Comparison of ENCODE assay signal across 1 cellular context in the genomic region with DNA sequence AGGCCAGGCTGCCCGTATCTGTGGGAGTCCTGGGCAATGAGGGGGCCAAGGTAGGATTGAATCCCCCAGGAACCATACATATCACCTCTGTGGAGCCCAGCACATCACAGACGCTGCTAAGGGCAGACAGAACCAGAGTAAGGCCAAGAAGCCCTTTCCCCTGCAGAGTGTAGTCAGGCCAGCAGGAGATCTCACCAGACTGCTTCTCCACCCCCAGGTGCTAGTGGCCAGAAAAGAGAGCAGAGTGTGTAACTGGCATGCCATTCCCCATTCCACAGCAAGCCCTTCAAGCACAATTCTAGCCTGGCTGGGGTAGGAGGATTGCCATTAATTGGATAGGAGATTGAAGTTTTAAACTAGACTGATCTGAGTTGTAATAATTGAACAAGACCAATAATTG.
TF ChIP-seq lines count a peak whose summit lies in the region.

No MANE protein-coding gene starts in this region.

TF ChIP-seq in HepG2, 621 proteins besides CTCF, POLR2A, EP300 and RAD21:
- TF ChIP-seq TMF1 (CRISPR knock-in tag; IDR thresholded peaks at IDR 0.05; ENCODE audit: low read depth) (no peak), CBFB (CRISPR knock-in tag; IDR thresholded peaks at IDR 0.05) (no peak), MZF1 (CRISPR knock-in tag; IDR thresholded peaks at IDR 0.05; ENCODE audit: borderline replicate concordance) (no peak), ZNF263 (CRISPR knock-in tag; IDR thresholded peaks at IDR 0.05) (no peak), PAF1 (CRISPR knock-in tag; IDR thresholded peaks at IDR 0.05) (no peak), GATA4 (IDR thresholded peaks at IDR 0.05; ENCODE audit: borderline replicate concordance, low read depth) (no peak)
